8 cellular contexts compared by ENCODE assay signal in the genomic region with DNA sequence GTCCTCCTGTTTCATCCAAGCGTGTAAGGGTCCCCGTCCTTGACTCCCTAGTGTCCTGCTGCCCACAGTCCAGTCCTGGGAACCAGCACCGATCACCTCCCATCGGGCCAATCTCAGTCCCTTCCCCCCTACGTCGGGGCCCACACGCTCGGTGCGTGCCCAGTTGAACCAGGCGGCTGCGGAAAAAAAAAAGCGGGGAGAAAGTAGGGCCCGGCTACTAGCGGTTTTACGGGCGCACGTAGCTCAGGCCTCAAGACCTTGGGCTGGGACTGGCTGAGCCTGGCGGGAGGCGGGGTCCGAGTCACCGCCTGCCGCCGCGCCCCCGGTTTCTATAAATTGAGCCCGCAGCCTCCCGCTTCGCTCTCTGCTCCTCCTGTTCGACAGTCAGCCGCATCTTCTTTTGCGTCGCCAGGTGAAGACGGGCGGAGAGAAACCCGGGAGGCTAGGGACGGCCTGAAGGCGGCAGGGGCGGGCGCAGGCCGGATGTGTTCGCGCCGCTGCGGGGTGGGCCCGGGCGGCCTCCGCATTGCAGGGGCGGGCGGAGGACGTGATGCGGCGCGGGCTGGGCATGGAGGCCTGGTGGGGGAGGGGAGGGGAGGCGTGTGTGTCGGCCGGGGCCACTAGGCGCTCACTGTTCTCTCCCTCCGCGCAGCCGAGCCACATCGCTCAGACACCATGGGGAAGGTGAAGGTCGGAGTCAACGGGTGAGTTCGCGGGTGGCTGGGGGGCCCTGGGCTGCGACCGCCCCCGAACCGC. TPM values are rescaled to one million over a fixed set of nuclear protein-coding genes. Genes with fewer than 3 reads are reported as not detected.
DNase-seq lines count a peak whose midpoint lies in the region; TF ChIP-seq lines count a peak whose summit lies in the region.

Gene GAPDH, plus strand, starts transcription at position 360 of the 756 bp plus-strand sequence. Its CDS starts 316 bp downstream, at position 676.

- H3K4me1 ChIP-seq in ES-I3 (ENCODE audit: insufficient read depth, low read length) (peaks cover 14% of the 10 kb centered on the region), H9 (ENCODE audit: insufficient read depth, low read length) (no peaks in the 10 kb centered on the region; the same call in 1 of the 2 replicates), stomach smooth muscle (ENCODE audit: control insufficient read depth, insufficient read depth, low read length) (peaks cover 57% of the 10 kb centered on the region)

- H2BK20ac ChIP-seq in H9 (ENCODE audit: low read depth, low read length, poor library complexity, severe bottlenecking), result no peak within 1 kb of the TSS

- H3K23ac ChIP-seq in H9 (ENCODE audit: insufficient read length, low read depth, low read length), result no peak within 1 kb of the TSS

- WGBS in H9 (ENCODE audit: extremely low coverage, insufficient read length, low lambda C conversion rate), result no CpG with 5 or more reads among the region's 69 CpGs

- H3K9me3 ChIP-seq in ES-I3 (ENCODE audit: control insufficient read depth, insufficient read depth, low read length) (no peaks in the 10 kb centered on the region), H9 (ENCODE audit: control insufficient read depth, low read depth, low read length) (no peaks in the 10 kb centered on the region), MG63 (no peaks in the 10 kb centered on the region), neural cell (ENCODE audit: low read length) (no peaks in the 10 kb centered on the region), stomach smooth muscle (ENCODE audit: control insufficient read depth in 2 of 2, low read length in 2 of 2) (no peaks in the 10 kb centered on the region)

- TF ChIP-seq CTCF in H9 (conservative IDR thresholded peaks at IDR 0.05) (no peak), fibroblast of the aortic adventitia (IDR thresholded peaks at IDR 0.05; ENCODE audit: insufficient read depth, low read length) (no peak), neural cell (IDR thresholded peaks at IDR 0.05; ENCODE audit: poor library complexity, severe bottlenecking) (no peak)

- H2BK5ac ChIP-seq in H9 (ENCODE audit: insufficient read length, low read length), result peak within 1 kb of the TSS; percentile 62

- peaks cover 18% of the 10 kb centered on the region for H3K23me2 ChIP-seq in H9 (ENCODE audit: insufficient read length, low read depth, low read length, poor library complexity, severe bottlenecking)

- H3K4me3 ChIP-seq in MG63 (peak within 1 kb of the TSS; percentile 92), fibroblast of the aortic adventitia (ENCODE audit: low read depth, low read length) (peak within 1 kb of the TSS; percentile 92), neural cell (ENCODE audit: low read length) (peak within 1 kb of the TSS; percentile 100), stomach smooth muscle (ENCODE audit: low read length in 2 of 2) (peak within 1 kb of the TSS; percentile 80 to 92)

- peak within 1 kb of the TSS; percentile 88 for H3K9ac ChIP-seq in ES-I3 (ENCODE audit: low read depth, low read length)
- H3K9ac ChIP-seq in H9 (ENCODE audit: extremely low read depth, insufficient read length, low read length), result peak within 1 kb of the TSS; percentile 97
- peak within 1 kb of the TSS; percentile 99 for H3K9ac ChIP-seq in neural cell (ENCODE audit: low read length)
- peak within 1 kb of the TSS; percentile 91 to 93 for H3K9ac ChIP-seq in stomach smooth muscle (ENCODE audit: low read length in 2 of 2)

- peaks cover 40% of the 10 kb centered on the region for H3K36me3 ChIP-seq in ES-I3 (ENCODE audit: insufficient read depth, low read length)
- peaks cover 79% of the 10 kb centered on the region for H3K36me3 ChIP-seq in MG63
- H3K36me3 ChIP-seq in neural cell (ENCODE audit: insufficient read depth, low read length), result peaks cover 11% of the 10 kb centered on the region
- peaks cover 36 to 39% of the 10 kb centered on the region in 2 donors for H3K36me3 ChIP-seq in stomach smooth muscle (ENCODE audit: control insufficient read depth in 2 of 2, insufficient read depth in 2 of 2, low read length in 2 of 2)

- H4K91ac ChIP-seq in H9 (ENCODE audit: insufficient read length, low read depth, low read length), result no peak within 1 kb of the TSS

- H2BK15ac ChIP-seq in H9 (ENCODE audit: low read depth, low read length), result no peak within 1 kb of the TSS

- peak; percentile 43 for TF ChIP-seq EP300 in neural cell (conservative IDR thresholded peaks at IDR 0.05; ENCODE audit: poor library complexity, severe bottlenecking)

- H3K27ac ChIP-seq in H9 (ENCODE audit: insufficient read length, low read depth, low read length) (peak within 1 kb of the TSS; percentile 75), neural cell (ENCODE audit: low read length) (peak within 1 kb of the TSS; percentile 98), stomach smooth muscle (ENCODE audit: low read length) (peak within 1 kb of the TSS; percentile 93)

- peaks cover 5% of the 10 kb centered on the region; the same call in 1 of the 2 replicates for H3K27me3 Mint-ChIP-seq in H9 (ENCODE audit: low read depth)

- H3K27me3 ChIP-seq in H9 (ENCODE audit: insufficient read depth, low read length) (no peaks in the 10 kb centered on the region), MG63 (no peaks in the 10 kb centered on the region), neural cell (ENCODE audit: insufficient read depth, low read depth, low read length) (no peaks in the 10 kb centered on the region), stomach smooth muscle (ENCODE audit: control insufficient read depth in 1 of 2, insufficient read depth in 2 of 2, low read length in 2 of 2) (no peaks in the 10 kb centered on the region)

- no peak within 1 kb of the TSS for H2AK5ac ChIP-seq in H9 (ENCODE audit: insufficient read length, low read length)

- H3K79me1 ChIP-seq in H9 (ENCODE audit: insufficient read depth, low read depth, low read length, poor library complexity, severe bottlenecking), result no peaks in the 10 kb centered on the region

- H2BK12ac ChIP-seq in H9 (ENCODE audit: insufficient read length, low read depth, low read length), result no peak within 1 kb of the TSS

- no peaks in the 10 kb centered on the region for H4K20me1 ChIP-seq in H9 (ENCODE audit: control insufficient read depth, insufficient read depth, insufficient read length)
- peaks cover 9% of the 10 kb centered on the region for H4K20me1 ChIP-seq in neural cell (ENCODE audit: insufficient read depth)

- peaks cover 55 to 76% (median 65%) of the 10 kb centered on the region in 3 experiments for H3K36me3 Mint-ChIP-seq in H9 (ENCODE audit: insufficient read depth in 1 of 3, low read depth in 3 of 3)

- peak within 1 kb of the TSS; percentile 73 for H3K4me2 ChIP-seq in H9 (ENCODE audit: insufficient read depth, insufficient read length, low read length)
- H3K4me2 ChIP-seq in neural cell (ENCODE audit: low read length), result peak within 1 kb of the TSS; percentile 92

- H3K18ac ChIP-seq in H9 (ENCODE audit: insufficient read length, low read depth, low read length), result peak within 1 kb of the TSS; percentile 100

- H3T11ph ChIP-seq in H9 (ENCODE audit: low read length), result peak within 1 kb of the TSS; percentile 30

- peak within 1 kb of the TSS; percentile 45 for H4K5ac ChIP-seq in H9 (ENCODE audit: insufficient read length, low read depth, low read length)

- no peak for TF ChIP-seq RAD21 in neural cell (conservative IDR thresholded peaks at IDR 0.05)

- no peak within 1 kb of the TSS; the same call in 1 of the 2 replicates for H3K4ac ChIP-seq in H9 (ENCODE audit: low read depth, low read length)

- peak; percentile 97 for DNase-seq in H9
- peak; percentile 97 for DNase-seq in MG63
- peak; percentile 78 for DNase-seq in SHP77 treated with DMSO at 0.1 percent for 48 hours (lab: John Stamatoyannopoulos, UW)
- peak; percentile 93 for DNase-seq in activated effector memory CD4-positive, alpha-beta T cell treated with anti-CD3 and anti-CD28 coated beads, Interleukin-2, amount 50 U/mL, for 16 hours
- DNase-seq in fibroblast of the aortic adventitia (ENCODE audit: low read depth), result peak; percentile 96

- peak within 1 kb of the TSS; percentile 99 to 100 (median 100) for H3K27ac Mint-ChIP-seq in H9

- no peaks in the 10 kb centered on the region; a peak in 1 of 5 replicates for H3K9me3 Mint-ChIP-seq in H9

- peaks cover 9% of the 10 kb centered on the region; the same call in 1 of the 2 replicates for H3K79me2 ChIP-seq in H9 (ENCODE audit: insufficient read depth, low read length)
- H3K79me2 ChIP-seq in neural cell (replicated peaks; ENCODE audit: insufficient read depth, low read length), result peaks cover 20% of the 10 kb centered on the region

- H3K4me1 Mint-ChIP-seq in H9, result peaks cover 33 to 36% of the 10 kb centered on the region in 2 experiments

- H2AFZ ChIP-seq in H9 (ENCODE audit: low read length), result no peak within 1 kb of the TSS
- H2AFZ ChIP-seq in neural cell (ENCODE audit: low read depth, low read length), result peak within 1 kb of the TSS; percentile 65

- H3F3A ChIP-seq in neural cell (ENCODE audit: insufficient read depth, low read length, poor library complexity, severe bottlenecking), result peaks cover 4% of the 10 kb centered on the region

- peak within 1 kb of the TSS; percentile 100 for H3K14ac ChIP-seq in H9 (ENCODE audit: insufficient read depth, low read length)

- peak within 1 kb of the TSS; percentile 92 to 97 for H3K4me3 Mint-ChIP-seq in H9

- peak within 1 kb of the TSS; percentile 17 for H4K8ac ChIP-seq in H9 (replicated peaks; ENCODE audit: insufficient read length, low read depth, low read length)

- H2BK120ac ChIP-seq in H9 (ENCODE audit: low read depth, low read length, poor library complexity, severe bottlenecking), result no peak within 1 kb of the TSS

- no peaks in the 10 kb centered on the region for H3K9me2 ChIP-seq in neural cell (ENCODE audit: insufficient read depth, low read length)

- no peak within 1 kb of the TSS for H3K56ac ChIP-seq in H9 (ENCODE audit: insufficient read length, low read depth, low read length)

TF ChIP-seq in neural cell, 6 proteins besides CTCF, POLR2A, EP300 and RAD21 (continues in another document):
- no peak for TF ChIP-seq EZH2 (IDR thresholded peaks at IDR 0.05; ENCODE audit: borderline replicate concordance, insufficient read depth, low read length, poor library complexity, severe bottlenecking)
- TF ChIP-seq TAF1 (IDR thresholded peaks at IDR 0.05; ENCODE audit: low read depth), result peak; percentile 97
- TF ChIP-seq SMC3 (conservative IDR thresholded peaks at IDR 0.05; ENCODE audit: poor library complexity), result peak; percentile 18
- TF ChIP-seq MXI1 (conservative IDR thresholded peaks at IDR 0.05; ENCODE audit: poor library complexity, severe bottlenecking), result peak; percentile 91

RNA-seq across cellular contexts. Expression of gene GAPDH, which starts in this region (rescaled TPM):
- total RNA-seq in H9 (2021) (4,581 and 4,651 TPM in 2 replicates), fibroblast of the aortic adventitia (ENCODE audit: low replicate concordance) (1,521 and 5,776 TPM in 2 replicates)
- total RNA-seq in MG63 (2014; rRNA removed; shearing (Covaris generic); ENCODE audit: low replicate concordance), result 4,502 and 8,561 TPM in 2 replicates
- 1,673 and 1,838 TPM in 2 replicates for polyA plus RNA-seq in neural cell
- polyA minus RNA-seq in neural cell, result 1,612 and 1,879 TPM in 2 replicates

Comparison
In these comparisons a context has a peak if more than half of its experiments do, and no peak if none do; other contexts are left out.
1. Peak in every context shown above with its lines: DNase-seq, H3K4me3 ChIP-seq and H3K27ac ChIP-seq.